8 cellular contexts compared by ENCODE assay signal in the genomic region with DNA sequence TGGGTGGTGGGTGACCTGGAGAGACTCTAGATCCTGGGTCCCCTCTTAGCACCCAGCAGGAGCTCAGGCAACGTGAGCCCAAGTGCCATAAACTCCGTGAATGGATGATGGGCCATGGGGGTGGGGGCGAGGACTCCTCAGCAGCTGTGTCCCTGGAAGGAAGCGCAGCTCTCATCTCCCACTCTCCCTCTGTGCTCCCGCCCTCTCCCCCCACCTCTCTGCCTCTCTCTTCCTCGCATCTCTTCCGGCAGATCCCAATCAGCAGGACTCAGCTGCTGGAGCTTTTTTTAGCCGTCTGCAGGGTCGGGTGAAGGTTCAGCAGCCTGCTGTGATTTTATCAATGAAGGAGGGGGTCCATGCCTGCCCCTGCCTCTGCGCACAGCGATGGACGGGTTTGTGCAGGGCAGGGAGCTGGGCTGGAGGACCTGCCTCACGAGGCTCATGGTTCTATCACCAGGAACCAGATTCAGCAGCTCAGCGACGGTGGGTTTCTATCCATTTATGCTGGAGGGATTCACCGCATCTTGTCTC. TPM values are rescaled to one million over a fixed set of nuclear protein-coding genes. Genes with fewer than 3 reads are reported as not detected.
DNase-seq lines count a peak whose midpoint lies in the region; ATAC-seq and TF ChIP-seq lines count a peak whose summit lies in the region.

No MANE protein-coding gene starts in this region.

- peaks cover 13% of the 10 kb centered on the region for H3K4me1 ChIP-seq in neural progenitor cell

- no peaks in the 10 kb centered on the region for H3K36me3 ChIP-seq in neural progenitor cell

- H2AFZ ChIP-seq in neural progenitor cell (replicated peaks): peak overlapping the region; percentile 50

- no peaks in the 10 kb centered on the region for H3K79me2 ChIP-seq in neural progenitor cell (ENCODE audit: low read depth)

- H3K4me1 Mint-ChIP-seq in CD4-positive, alpha-beta T cell (ENCODE audit: low read depth): peaks cover 95% of the 10 kb centered on the region
- H3K4me1 Mint-ChIP-seq in neural progenitor cell: peaks cover 54% of the 10 kb centered on the region

- H3K9ac ChIP-seq in neural progenitor cell: no peak overlapping the region

- CTCF ChIA-PET in CD4-positive, alpha-beta T cell (lab: Charles Lee): interaction anchor here (0.9 to 2.7 kb wide), 3 partner anchors 26 to 63 kb away, joined by 3 to 8 read pairs (median 7); no protein-coding TSS in a partner anchor

- no peaks in the 10 kb centered on the region for H3K27me3 Mint-ChIP-seq in CD4-positive, alpha-beta T cell
- peaks cover 5% of the 10 kb centered on the region for H3K27me3 Mint-ChIP-seq in neural progenitor cell (ENCODE audit: insufficient read depth, low read depth)

- peak overlapping the region; percentile 92 for H3K27ac Mint-ChIP-seq in CD4-positive, alpha-beta T cell
- H3K27ac Mint-ChIP-seq in neural progenitor cell: peak overlapping the region; percentile 21

- DNase-seq in CD4-positive, alpha-beta T cell: peak in 1 of 10 experiments; percentile 1
- DNase-seq in NCI-H2227 treated with DMSO at 0.1 percent for 48 hours (lab: John Stamatoyannopoulos, UW) (peak; percentile 28), dermis blood vessel endothelial cell (peak; percentile 73), neural progenitor cell (ENCODE audit: low spot score) (no peak), middle frontal gyrus (ENCODE audit: extremely low spot score, low spot score) (no peak), putamen (ENCODE audit: low spot score) (no peak)

- peak overlapping the region; percentile 18 for H3K4me2 ChIP-seq in neural progenitor cell

- no peak for ATAC-seq in CD4-positive, alpha-beta T cell (ENCODE audit: poor library complexity)
- no peak for ATAC-seq in GM19328 (IDR thresholded peaks at IDR 0.05; ENCODE audit: unreplicated experiment)
- ATAC-seq in GM21717 (IDR thresholded peaks at IDR 0.05; ENCODE audit: unreplicated experiment): no peak

- H3K27me3 ChIP-seq in CD4-positive, alpha-beta T cell (ENCODE audit: control insufficient read depth, insufficient read depth, low read length): no peaks in the 10 kb centered on the region
- H3K27me3 ChIP-seq in neural progenitor cell: no peaks in the 10 kb centered on the region

- no peak for TF ChIP-seq CTCF in CD4-positive, alpha-beta T cell (IDR thresholded peaks at IDR 0.05)
- no peak for TF ChIP-seq CTCF in neural progenitor cell (IDR thresholded peaks at IDR 0.05)

- H3K36me3 Mint-ChIP-seq in CD4-positive, alpha-beta T cell (ENCODE audit: low read depth): peaks cover 99% of the 10 kb centered on the region
- H3K36me3 Mint-ChIP-seq in neural progenitor cell: no peaks in the 10 kb centered on the region

- intact Hi-C loops in CD4-positive, alpha-beta T cell (cut with DNase I, micrococcal nuclease): loop anchor here in 1 of 2 experiments (5.0 kb wide), 1 partner anchor 170 kb away; no protein-coding TSS in a partner anchor

- H3K9me3 Mint-ChIP-seq in CD4-positive, alpha-beta T cell: no peaks in the 10 kb centered on the region
- H3K9me3 Mint-ChIP-seq in neural progenitor cell: no peaks in the 10 kb centered on the region

- POLR2A ChIA-PET in CD4-positive, alpha-beta T cell (lab: Charles Lee): interaction anchor here (0.8 to 33.8 kb wide), 16 partner anchors 6 to 231 kb away, joined by 3 to 1290 read pairs (median 6); a partner anchor contains a TSS

- H3K4me3 Mint-ChIP-seq in CD4-positive, alpha-beta T cell: peak overlapping the region; percentile 74
- H3K4me3 Mint-ChIP-seq in neural progenitor cell: no peak overlapping the region

- H3F3A ChIP-seq in neural progenitor cell (ENCODE audit: low read depth): no peaks in the 10 kb centered on the region

- H3K4me3 ChIP-seq in neural progenitor cell: no peak overlapping the region

- no peaks in the 10 kb centered on the region for H4K20me1 ChIP-seq in neural progenitor cell (ENCODE audit: low read depth)

- H3K27ac ChIP-seq in CD4-positive, alpha-beta T cell (ENCODE audit: low read depth, low read length): peak overlapping the region; percentile 100
- H3K27ac ChIP-seq in neural progenitor cell: no peak overlapping the region

- H3K9me3 ChIP-seq in CD4-positive, alpha-beta T cell (ENCODE audit: control insufficient read depth, low read length): no peaks in the 10 kb centered on the region
- H3K9me3 ChIP-seq in neural progenitor cell (ENCODE audit: low read depth): no peaks in the 10 kb centered on the region

RNA-seq across cellular contexts. Expression of a gene that starts 8.3 kb away (rescaled TPM):
- total RNA-seq in CD4-positive, alpha-beta T cell: 100 to 1,000 TPM; 170 to 180 TPM
- total RNA-seq in dermis blood vessel endothelial cell (under 0.01 and 0.33 TPM in 2 replicates), neural progenitor cell (ENCODE audit: low replicate concordance) (0.37 TPM in 1 of 2 replicates, not detected in the other)

RNA-seq across cellular contexts. Expression of a gene that starts 55.5 kb away (rescaled TPM):
- total RNA-seq in CD4-positive, alpha-beta T cell: 1 to 10 TPM; 3.0 to 4.2 TPM
- not detected in 2 replicates for total RNA-seq in dermis blood vessel endothelial cell
- not detected in 2 replicates for total RNA-seq in neural progenitor cell (ENCODE audit: low replicate concordance)

Comparison
In these comparisons a context has a peak if more than half of its experiments do, and no peak if none do; other contexts are left out.
1. DNase-seq: peak in NCI-H2227 treated with DMSO at 0.1 percent for 48 hours (single experiment) and dermis blood vessel endothelial cell (single experiment); none in neural progenitor cell (single experiment), middle frontal gyrus (single experiment) and putamen (single experiment).
2. RNA of a gene that starts 8.3 kb away (total RNA-seq): 170 to 180 TPM in CD4-positive, alpha-beta T cell; under 0.01 to 0.33 TPM in dermis blood vessel endothelial cell and 0.37 TPM in neural progenitor cell; every median in the first group is over 100 times any median in the second.